32 cellular contexts compared by ENCODE assay signal in genomic region chr2:152924219-152924618, GRCh38.
"Had no signal": no experiment of that assay in that cellular context is flagged by ENCODE, and none has a peak within 500 bp of the region (broad histone marks: within the 10 kb centered on the region; RNA-seq: fewer than 3 reads in every experiment).

No MANE protein-coding gene starts in this region.

- H3K4me3 ChIP-seq: PC-9 had no signal

- DNase-seq: activated B cell treated with CpG ODN at 0.5 μM for 24 hours; activated CD4-positive, alpha-beta memory T cell treated with anti-CD3 and anti-CD28 coated beads, Interleukin-2, amount 10 ng/mL, durations not matched to agents 7 days and 5 days; activated CD4-positive, alpha-beta T cell treated with anti-CD3 and anti-CD28 coated beads for 4 hours; activated CD4-positive, alpha-beta T cell treated with anti-CD3 and anti-CD28 coated beads, Interleukin-2, amount 50 U/mL, for 1 hour; activated CD4-positive, CD25-positive, alpha-beta regulatory T cell treated with anti-CD3 and anti-CD28 coated beads, Interleukin-2, amount 50 U/mL, for 72 hours; activated CD8-positive, alpha-beta memory T cell treated with anti-CD3 and anti-CD28 coated beads for 24 hours; activated CD8-positive, alpha-beta memory T cell treated with anti-CD3 and anti-CD28 coated beads, Interleukin-2, amount 10 ng/mL, durations not matched to agents 7 days and 5 days; activated CD8-positive, alpha-beta memory T cell treated with anti-CD3 and anti-CD28 coated beads, Interleukin-2, amount 50 U/mL, for 48 hours; activated effector memory CD4-positive, alpha-beta T cell treated with Interleukin-2 at 50 U/mL for 16 hours; activated naive CD4-positive, alpha-beta T cell treated with anti-CD3 and anti-CD28 coated beads, Interleukin-2, amount 10 ng/mL, durations not matched to agents 7 days and 5 days; activated naive CD8-positive, alpha-beta T cell treated with anti-CD3 and anti-CD28 coated beads, Interleukin-2, amount 50 U/mL, for 24 hours; activated T-cell treated with anti-CD3 and anti-CD28 coated beads, Interleukin-2, amount 50 U/mL, for 48 hours; central memory CD4-positive, alpha-beta T cell; Kasumi-1; KG1; MM.1S; MV-4-11; NCI-H146; NCI-H187; NCI-H2081 treated with DMSO at 0.1 percent for 48 hours; NCI-H524; NCI-H82; NK-92 treated with Interleukin-12 subunit alpha and Interleukin-12 subunit beta, amount 100 ng/mL, for 24 hours; PC-9; SIG-M5; T-helper 1 cell; T-helper 2 cell; T-helper 9 cell had no signal

- H3K27ac ChIP-seq: PC-9, RWPE1, VCaP had no signal

- ATAC-seq: activated CD8-positive, alpha-beta memory T cell treated with anti-CD3 and anti-CD28 coated beads, Interleukin-2, amount 10 ng/mL, durations not matched to agents 7 days and 5 days; activated naive CD8-positive, alpha-beta T cell treated with anti-CD3 and anti-CD28 coated beads, Interleukin-2, amount 50 U/mL, for 24 hours; Right ventricle myocardium inferior; SK-N-SH treated with all-trans-retinoic acid at 6 μM for 48 hours had no signal
